In the genomic region with DNA sequence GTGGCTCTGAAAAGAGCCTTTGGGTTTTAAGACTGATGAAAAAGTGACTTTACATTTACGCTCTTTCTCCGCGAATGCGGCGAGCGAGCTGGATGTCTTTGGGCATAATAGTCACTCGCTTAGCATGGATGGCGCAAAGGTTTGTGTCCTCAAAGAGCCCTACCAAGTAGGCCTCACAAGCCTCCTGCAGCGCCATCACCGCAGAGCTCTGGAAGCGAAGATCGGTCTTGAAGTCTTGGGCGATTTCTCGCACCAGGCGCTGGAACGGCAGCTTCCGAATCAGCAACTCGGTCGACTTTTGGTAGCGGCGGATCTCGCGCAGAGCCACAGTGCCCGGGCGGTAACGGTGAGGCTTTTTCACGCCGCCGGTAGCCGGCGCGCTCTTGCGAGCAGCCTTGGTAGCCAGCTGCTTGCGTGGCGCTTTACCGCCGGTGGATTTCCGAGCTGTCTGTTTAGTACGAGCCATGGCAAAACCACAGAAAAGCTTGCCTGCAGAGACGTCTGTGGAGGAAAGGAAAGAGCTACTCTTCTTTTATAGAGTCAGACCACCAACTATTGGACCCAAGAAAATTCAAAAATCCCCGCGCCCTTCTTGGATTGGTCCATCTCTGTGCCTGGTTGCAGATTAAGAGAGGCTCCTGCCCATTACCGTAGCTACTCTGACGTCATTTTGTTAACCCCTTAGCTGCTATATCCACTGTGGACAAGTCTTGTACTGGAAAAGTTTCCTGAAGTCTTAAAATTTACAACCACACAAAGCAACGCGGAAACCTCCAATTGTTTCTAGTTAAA, we compare ENCODE assay signal across 1 cellular context.
TF ChIP-seq lines count a peak whose summit lies in the region.

No MANE protein-coding gene starts in this region.

TF ChIP-seq in HepG2, 621 proteins besides CTCF, POLR2A, EP300 and RAD21 (continued from another document and continues in another):
- TF ChIP-seq ZBTB2 (CRISPR knock-in tag; IDR thresholded peaks at IDR 0.05; ENCODE audit: low read depth) (peak; percentile 43; the same call in 1 of the 2 replicates), ZNF615 (CRISPR knock-in tag; IDR thresholded peaks at IDR 0.05; ENCODE audit: borderline replicate concordance) (peak; percentile 88; the same call in 1 of the 2 replicates), KDM1A (CRISPR knock-in tag; IDR thresholded peaks at IDR 0.05) (no peak; the same call in 1 of the 2 replicates), GMEB1 (CRISPR knock-in tag; IDR thresholded peaks at IDR 0.05; ENCODE audit: borderline replicate concordance) (no peak; the same call in 1 of the 2 replicates), DZIP1 (CRISPR knock-in tag; IDR thresholded peaks at IDR 0.05) (peak; percentile 93; the same call in 1 of the 2 replicates), SMAD3 (CRISPR knock-in tag; IDR thresholded peaks at IDR 0.05) (peak; percentile 65), KLF12 (CRISPR knock-in tag; IDR thresholded peaks at IDR 0.05; ENCODE audit: borderline replicate concordance) (peak; percentile 91), ISX (CRISPR knock-in tag; conservative IDR thresholded peaks at IDR 0.05) (peak; percentile 77; the same call in 1 of the 2 replicates), ZNF530 (CRISPR knock-in tag; IDR thresholded peaks at IDR 0.05; ENCODE audit: low read depth) (peak; percentile 54; the same call in 1 of the 2 replicates), MYNN (CRISPR knock-in tag; IDR thresholded peaks at IDR 0.05; ENCODE audit: low read depth) (peak; percentile 65; the same call in 1 of the 2 replicates), TSC22D2 (CRISPR knock-in tag; IDR thresholded peaks at IDR 0.05; ENCODE audit: borderline replicate concordance) (0 out of 2 replicates have a peak, but pooled peaks have one; percentile 69), ZBTB42 (CRISPR knock-in tag; IDR thresholded peaks at IDR 0.05) (no peak), NFE2L2 (IDR thresholded peaks at IDR 0.05; ENCODE audit: low read length) (0 out of 2 replicates have a peak, but pooled peaks have one; percentile 13), CBX1 (IDR thresholded peaks at IDR 0.05; ENCODE audit: low read depth) (peak; percentile 98), MTERF4 (CRISPR knock-in tag; IDR thresholded peaks at IDR 0.05) (no peak; the same call in 1 of the 2 replicates), ZNF879 (CRISPR knock-in tag; IDR thresholded peaks at IDR 0.05) (0 out of 2 replicates have a peak, but pooled peaks have one; percentile 62), ZNF878 (CRISPR knock-in tag; IDR thresholded peaks at IDR 0.05) (peak; percentile 74; the same call in 1 of the 2 replicates), SAP130 (CRISPR knock-in tag; IDR thresholded peaks at IDR 0.05; ENCODE audit: low read depth) (peak; percentile 99), KDM5B (CRISPR knock-in tag; IDR thresholded peaks at IDR 0.05; ENCODE audit: borderline replicate concordance) (peak; percentile 91), BRCA1 (CRISPR knock-in tag; IDR thresholded peaks at IDR 0.05) (peak; percentile 72; the same call in 1 of the 2 replicates), AHR (CRISPR knock-in tag; IDR thresholded peaks at IDR 0.05) (0 out of 2 replicates have a peak, but pooled peaks have one; percentile 36), ZNF124 (CRISPR knock-in tag; IDR thresholded peaks at IDR 0.05) (peak; percentile 38; the same call in 1 of the 2 replicates), CENPT (CRISPR knock-in tag; IDR thresholded peaks at IDR 0.05; ENCODE audit: low read depth) (peak; percentile 89; the same call in 1 of the 2 replicates), NFIB (CRISPR knock-in tag; IDR thresholded peaks at IDR 0.05; ENCODE audit: borderline replicate concordance) (peak; percentile 91; the same call in 1 of the 2 replicates), ZNF589 (CRISPR knock-in tag; conservative IDR thresholded peaks at IDR 0.05) (peak; percentile 87; the same call in 1 of the 2 replicates), TBX3 (IDR thresholded peaks at IDR 0.05; ENCODE audit: borderline replicate concordance) (no peak), ZNF280B (CRISPR knock-in tag; IDR thresholded peaks at IDR 0.05; ENCODE audit: borderline replicate concordance) (peak; percentile 95), ZNF710 (CRISPR knock-in tag; IDR thresholded peaks at IDR 0.05; ENCODE audit: borderline replicate concordance) (peak; percentile 90), MXI1 (IDR thresholded peaks at IDR 0.05; ENCODE audit: borderline replicate concordance, low read depth, low read length) (peak; percentile 92; the same call in 2 of the 3 replicates), ZNF614 (CRISPR knock-in tag; IDR thresholded peaks at IDR 0.05; ENCODE audit: borderline replicate concordance) (peak; percentile 41; the same call in 1 of the 2 replicates)
- TF ChIP-seq, protein P1, sequence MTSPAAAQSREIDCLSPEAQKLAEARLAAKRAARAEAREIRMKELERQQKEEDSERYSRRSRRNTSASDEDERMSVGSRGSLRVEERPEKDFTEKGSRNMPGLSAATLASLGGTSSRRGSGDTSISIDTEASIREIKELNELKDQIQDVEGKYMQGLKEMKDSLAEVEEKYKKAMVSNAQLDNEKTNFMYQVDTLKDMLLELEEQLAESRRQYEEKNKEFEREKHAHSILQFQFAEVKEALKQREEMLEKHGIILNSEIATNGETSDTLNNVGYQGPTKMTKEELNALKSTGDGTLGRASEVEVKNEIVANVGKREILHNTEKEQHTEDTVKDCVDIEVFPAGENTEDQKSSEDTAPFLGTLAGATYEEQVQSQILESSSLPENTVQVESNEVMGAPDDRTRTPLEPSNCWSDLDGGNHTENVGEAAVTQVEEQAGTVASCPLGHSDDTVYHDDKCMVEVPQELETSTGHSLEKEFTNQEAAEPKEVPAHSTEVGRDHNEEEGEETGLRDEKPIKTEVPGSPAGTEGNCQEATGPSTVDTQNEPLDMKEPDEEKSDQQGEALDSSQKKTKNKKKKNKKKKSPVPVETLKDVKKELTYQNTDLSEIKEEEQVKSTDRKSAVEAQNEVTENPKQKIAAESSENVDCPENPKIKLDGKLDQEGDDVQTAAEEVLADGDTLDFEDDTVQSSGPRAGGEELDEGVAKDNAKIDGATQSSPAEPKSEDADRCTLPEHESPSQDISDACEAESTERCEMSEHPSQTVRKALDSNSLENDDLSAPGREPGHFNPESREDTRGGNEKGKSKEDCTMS (CRISPR knock-in tag; conservative IDR thresholded peaks at IDR 0.05): no peak; the same call in 1 of the 2 replicates
- TF ChIP-seq, protein P2, sequence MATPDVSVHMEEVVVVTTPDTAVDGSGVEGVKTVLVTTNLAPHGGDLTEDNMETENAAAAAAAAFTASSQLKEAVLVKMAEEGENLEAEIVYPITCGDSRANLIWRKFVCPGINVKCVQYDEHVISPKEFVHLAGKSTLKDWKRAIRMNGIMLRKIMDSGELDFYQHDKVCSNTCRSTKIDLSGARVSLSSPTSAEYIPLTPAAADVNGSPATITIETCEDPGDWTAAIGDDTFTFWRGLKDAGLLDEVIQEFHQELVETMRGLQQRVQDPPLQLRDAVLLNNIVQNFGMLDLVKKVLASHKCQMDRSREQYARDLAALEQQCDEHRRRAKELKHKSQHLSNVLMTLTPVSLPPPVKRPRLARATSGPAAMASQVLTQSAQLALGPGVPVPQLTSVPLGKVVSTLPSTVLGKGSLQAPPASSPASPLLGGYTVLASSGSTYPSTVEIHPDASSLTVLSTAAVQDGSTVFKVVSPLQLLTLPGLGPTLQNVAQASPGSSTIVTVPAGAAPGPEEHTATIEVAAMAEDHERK (CRISPR knock-in tag; IDR thresholded peaks at IDR 0.05; ENCODE audit: low read depth): no peak
- TF ChIP-seq, protein P3, sequence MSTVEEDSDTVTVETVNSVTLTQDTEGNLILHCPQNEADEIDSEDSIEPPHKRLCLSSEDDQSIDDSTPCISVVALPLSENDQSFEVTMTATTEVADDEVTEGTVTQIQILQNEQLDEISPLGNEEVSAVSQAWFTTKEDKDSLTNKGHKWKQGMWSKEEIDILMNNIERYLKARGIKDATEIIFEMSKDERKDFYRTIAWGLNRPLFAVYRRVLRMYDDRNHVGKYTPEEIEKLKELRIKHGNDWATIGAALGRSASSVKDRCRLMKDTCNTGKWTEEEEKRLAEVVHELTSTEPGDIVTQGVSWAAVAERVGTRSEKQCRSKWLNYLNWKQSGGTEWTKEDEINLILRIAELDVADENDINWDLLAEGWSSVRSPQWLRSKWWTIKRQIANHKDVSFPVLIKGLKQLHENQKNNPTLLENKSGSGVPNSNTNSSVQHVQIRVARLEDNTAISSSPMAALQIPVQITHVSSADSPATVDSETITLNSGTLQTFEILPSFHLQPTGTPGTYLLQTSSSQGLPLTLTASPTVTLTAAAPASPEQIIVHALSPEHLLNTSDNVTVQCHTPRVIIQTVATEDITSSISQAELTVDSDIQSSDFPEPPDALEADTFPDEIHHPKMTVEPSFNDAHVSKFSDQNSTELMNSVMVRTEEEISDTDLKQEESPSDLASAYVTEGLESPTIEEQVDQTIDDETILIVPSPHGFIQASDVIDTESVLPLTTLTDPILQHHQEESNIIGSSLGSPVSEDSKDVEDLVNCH (CRISPR knock-in tag; IDR thresholded peaks at IDR 0.05): no peak
